In genomic region chr3:171807129-171807675, GRCh38 we compare ENCODE assay signal across 1 cellular context.
A peak's percentile ranks its signal among the peaks of the same experiment; 100 is the strongest.
TF ChIP-seq lines count a peak whose summit lies in the region.

No MANE protein-coding gene starts in this region.

TF ChIP-seq in HepG2, 621 proteins besides CTCF, POLR2A, EP300 and RAD21:
- TF ChIP-seq HNF1B (CRISPR knock-in tag; IDR thresholded peaks at IDR 0.05), result no peak
- TF ChIP-seq ZBTB2 (CRISPR knock-in tag; IDR thresholded peaks at IDR 0.05; ENCODE audit: low read depth), result no peak
- no peak for TF ChIP-seq USF2 (IDR thresholded peaks at IDR 0.05; ENCODE audit: low read depth, low read length)
- TF ChIP-seq USF2 (CRISPR knock-in tag; IDR thresholded peaks at IDR 0.05; ENCODE audit: borderline replicate concordance), result no peak
- no peak for TF ChIP-seq AKAP8 (CRISPR knock-in tag; IDR thresholded peaks at IDR 0.05)
- TF ChIP-seq ARHGAP35 (CRISPR knock-in tag; IDR thresholded peaks at IDR 0.05; ENCODE audit: borderline replicate concordance), result no peak
- no peak for TF ChIP-seq ZNF337 (CRISPR knock-in tag; IDR thresholded peaks at IDR 0.05; ENCODE audit: borderline replicate concordance, low read depth)
- no peak for TF ChIP-seq MAFF (IDR thresholded peaks at IDR 0.05; ENCODE audit: low read depth, low read length)
- TF ChIP-seq MLXIP (CRISPR knock-in tag; IDR thresholded peaks at IDR 0.05; ENCODE audit: borderline replicate concordance), result no peak
- no peak for TF ChIP-seq TERF1 (CRISPR knock-in tag; IDR thresholded peaks at IDR 0.05)
- peak; percentile 10; the same call in 1 of the 2 replicates for TF ChIP-seq POLR2G (IDR thresholded peaks at IDR 0.05; ENCODE audit: low read depth, low read length)
- TF ChIP-seq ZBTB38 (CRISPR knock-in tag; IDR thresholded peaks at IDR 0.05), result no peak
- TF ChIP-seq MTA3 (CRISPR knock-in tag; IDR thresholded peaks at IDR 0.05), result no peak
- peak; percentile 82 for TF ChIP-seq PRPF4 (IDR thresholded peaks at IDR 0.05; ENCODE audit: low read depth, low read length, poor library complexity, severe bottlenecking)
- TF ChIP-seq ZNF501 (CRISPR knock-in tag; IDR thresholded peaks at IDR 0.05), result 0 out of 2 replicates have a peak, but pooled peaks have one; percentile 29
- no peak for TF ChIP-seq FUBP1 (CRISPR knock-in tag; IDR thresholded peaks at IDR 0.05; ENCODE audit: borderline replicate concordance)
- TF ChIP-seq BORCS8-MEF2B (CRISPR knock-in tag; IDR thresholded peaks at IDR 0.05), result no peak
- TF ChIP-seq ATF3 (CRISPR knock-in tag; IDR thresholded peaks at IDR 0.05), result no peak
- no peak for TF ChIP-seq ZNF569 (CRISPR knock-in tag; IDR thresholded peaks at IDR 0.05; ENCODE audit: borderline replicate concordance)
- no peak for TF ChIP-seq ZNF296 (CRISPR knock-in tag; conservative IDR thresholded peaks at IDR 0.05)
- TF ChIP-seq ZNF207 (IDR thresholded peaks at IDR 0.05; ENCODE audit: borderline replicate concordance), result no peak
- TF ChIP-seq ZFP62 (CRISPR knock-in tag; IDR thresholded peaks at IDR 0.05), result no peak
- TF ChIP-seq NR3C1 (CRISPR knock-in tag; IDR thresholded peaks at IDR 0.05), result no peak
- no peak for TF ChIP-seq CREB1 (IDR thresholded peaks at IDR 0.05)
- no peak for TF ChIP-seq CREB1 (CRISPR knock-in tag; IDR thresholded peaks at IDR 0.05)
- TF ChIP-seq ZNF121 (CRISPR knock-in tag; IDR thresholded peaks at IDR 0.05), result peak; percentile 74; the same call in 1 of the 2 replicates
- no peak for TF ChIP-seq ZNF101 (CRISPR knock-in tag; IDR thresholded peaks at IDR 0.05; ENCODE audit: borderline replicate concordance, low read depth)
- no peak for TF ChIP-seq ZFP82 (CRISPR knock-in tag; IDR thresholded peaks at IDR 0.05; ENCODE audit: borderline replicate concordance)
- TF ChIP-seq FOXO4 (CRISPR knock-in tag; conservative IDR thresholded peaks at IDR 0.05), result 0 out of 2 replicates have a peak, but pooled peaks have one; percentile 58
- no peak for TF ChIP-seq MATR3 (CRISPR knock-in tag; IDR thresholded peaks at IDR 0.05)
- TF ChIP-seq ZNF549 (CRISPR knock-in tag; IDR thresholded peaks at IDR 0.05), result no peak
- TF ChIP-seq CENPT (CRISPR knock-in tag; IDR thresholded peaks at IDR 0.05; ENCODE audit: low read depth), result no peak
- no peak for TF ChIP-seq CBX5 (CRISPR knock-in tag; IDR thresholded peaks at IDR 0.05; ENCODE audit: borderline replicate concordance)
TF ChIP-seq in HepG2: peak in this region for 5.
